In the genomic region with DNA sequence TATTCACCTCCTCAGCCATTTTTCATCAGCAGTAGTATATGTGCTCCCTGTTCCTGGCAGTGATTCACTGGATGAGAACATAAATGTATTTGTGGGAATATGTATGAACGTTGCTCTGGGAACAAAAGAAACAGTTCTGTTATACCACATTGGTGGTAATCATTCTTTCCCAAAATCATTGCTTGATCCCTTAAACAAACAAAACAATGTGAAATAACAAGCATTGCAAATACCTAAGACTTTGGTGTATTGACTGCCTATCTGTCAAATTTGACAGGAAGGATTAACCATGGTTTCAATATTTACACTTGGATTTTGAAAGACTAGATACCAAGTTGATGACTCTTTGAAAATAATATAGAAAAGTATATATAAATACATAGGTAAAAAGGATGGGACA, we compare ENCODE assay signal across 1 cellular context.
TF ChIP-seq lines count a peak whose summit lies in the region.

No MANE protein-coding gene starts in this region.

TF ChIP-seq in HepG2, 621 proteins besides CTCF, POLR2A, EP300 and RAD21 (continued from another document and continues in another):
- TF ChIP-seq, protein P1, sequence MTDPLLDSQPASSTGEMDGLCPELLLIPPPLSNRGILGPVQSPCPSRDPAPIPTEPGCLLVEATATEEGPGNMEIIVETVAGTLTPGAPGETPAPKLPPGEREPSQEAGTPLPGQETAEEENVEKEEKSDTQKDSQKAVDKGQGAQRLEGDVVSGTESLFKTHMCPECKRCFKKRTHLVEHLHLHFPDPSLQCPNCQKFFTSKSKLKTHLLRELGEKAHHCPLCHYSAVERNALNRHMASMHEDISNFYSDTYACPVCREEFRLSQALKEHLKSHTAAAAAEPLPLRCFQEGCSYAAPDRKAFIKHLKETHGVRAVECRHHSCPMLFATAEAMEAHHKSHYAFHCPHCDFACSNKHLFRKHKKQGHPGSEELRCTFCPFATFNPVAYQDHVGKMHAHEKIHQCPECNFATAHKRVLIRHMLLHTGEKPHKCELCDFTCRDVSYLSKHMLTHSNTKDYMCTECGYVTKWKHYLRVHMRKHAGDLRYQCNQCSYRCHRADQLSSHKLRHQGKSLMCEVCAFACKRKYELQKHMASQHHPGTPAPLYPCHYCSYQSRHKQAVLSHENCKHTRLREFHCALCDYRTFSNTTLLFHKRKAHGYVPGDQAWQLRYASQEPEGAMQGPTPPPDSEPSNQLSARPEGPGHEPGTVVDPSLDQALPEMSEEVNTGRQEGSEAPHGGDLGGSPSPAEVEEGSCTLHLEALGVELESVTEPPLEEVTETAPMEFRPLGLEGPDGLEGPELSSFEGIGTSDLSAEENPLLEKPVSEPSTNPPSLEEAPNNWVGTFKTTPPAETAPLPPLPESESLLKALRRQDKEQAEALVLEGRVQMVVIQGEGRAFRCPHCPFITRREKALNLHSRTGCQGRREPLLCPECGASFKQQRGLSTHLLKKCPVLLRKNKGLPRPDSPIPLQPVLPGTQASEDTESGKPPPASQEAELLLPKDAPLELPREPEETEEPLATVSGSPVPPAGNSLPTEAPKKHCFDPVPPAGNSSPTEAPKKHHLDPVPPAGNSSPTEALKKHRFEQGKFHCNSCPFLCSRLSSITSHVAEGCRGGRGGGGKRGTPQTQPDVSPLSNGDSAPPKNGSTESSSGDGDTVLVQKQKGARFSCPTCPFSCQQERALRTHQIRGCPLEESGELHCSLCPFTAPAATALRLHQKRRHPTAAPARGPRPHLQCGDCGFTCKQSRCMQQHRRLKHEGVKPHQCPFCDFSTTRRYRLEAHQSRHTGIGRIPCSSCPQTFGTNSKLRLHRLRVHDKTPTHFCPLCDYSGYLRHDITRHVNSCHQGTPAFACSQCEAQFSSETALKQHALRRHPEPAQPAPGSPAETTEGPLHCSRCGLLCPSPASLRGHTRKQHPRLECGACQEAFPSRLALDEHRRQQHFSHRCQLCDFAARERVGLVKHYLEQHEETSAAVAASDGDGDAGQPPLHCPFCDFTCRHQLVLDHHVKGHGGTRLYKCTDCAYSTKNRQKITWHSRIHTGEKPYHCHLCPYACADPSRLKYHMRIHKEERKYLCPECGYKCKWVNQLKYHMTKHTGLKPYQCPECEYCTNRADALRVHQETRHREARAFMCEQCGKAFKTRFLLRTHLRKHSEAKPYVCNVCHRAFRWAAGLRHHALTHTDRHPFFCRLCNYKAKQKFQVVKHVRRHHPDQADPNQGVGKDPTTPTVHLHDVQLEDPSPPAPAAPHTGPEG (CRISPR knock-in tag; IDR thresholded peaks at IDR 0.05), result no peak
- TF ChIP-seq RNF2 (conservative IDR thresholded peaks at IDR 0.05; ENCODE audit: low read depth) (no peak), ZNF570 (CRISPR knock-in tag; IDR thresholded peaks at IDR 0.05; ENCODE audit: borderline replicate concordance) (no peak), HOXA3 (CRISPR knock-in tag; IDR thresholded peaks at IDR 0.05) (no peak), FOSL1 (CRISPR knock-in tag; IDR thresholded peaks at IDR 0.05; ENCODE audit: borderline replicate concordance) (peak; percentile 68; the same call in 1 of the 2 replicates), ONECUT2 (CRISPR knock-in tag; IDR thresholded peaks at IDR 0.05) (peak; percentile 76), RBFOX2 (IDR thresholded peaks at IDR 0.05; ENCODE audit: low read depth, low read length) (no peak), FOXO1 (CRISPR knock-in tag; IDR thresholded peaks at IDR 0.05) (peak; percentile 54; the same call in 1 of the 2 replicates), HOXA9 (CRISPR knock-in tag; IDR thresholded peaks at IDR 0.05; ENCODE audit: borderline replicate concordance) (no peak), MZF1 (CRISPR knock-in tag; IDR thresholded peaks at IDR 0.05; ENCODE audit: borderline replicate concordance) (no peak), NCOA2 (CRISPR knock-in tag; IDR thresholded peaks at IDR 0.05) (peak; percentile 96), ZBTB1 (CRISPR knock-in tag; IDR thresholded peaks at IDR 0.05; ENCODE audit: borderline replicate concordance) (no peak), IKZF1 (IDR thresholded peaks at IDR 0.05) (no peak), ZNF121 (CRISPR knock-in tag; IDR thresholded peaks at IDR 0.05) (no peak), TOPORS (CRISPR knock-in tag; IDR thresholded peaks at IDR 0.05) (no peak), MATR3 (CRISPR knock-in tag; IDR thresholded peaks at IDR 0.05) (no peak), NR3C1 (CRISPR knock-in tag; IDR thresholded peaks at IDR 0.05) (no peak), ZNF234 (CRISPR knock-in tag; conservative IDR thresholded peaks at IDR 0.05) (no peak), SMC3 (IDR thresholded peaks at IDR 0.05; ENCODE audit: low read length) (no peak), TCF7 (IDR thresholded peaks at IDR 0.05; ENCODE audit: low read depth) (peak; percentile 94), ZNF431 (CRISPR knock-in tag; IDR thresholded peaks at IDR 0.05; ENCODE audit: borderline replicate concordance, low read depth) (no peak), ZNF644 (CRISPR knock-in tag; IDR thresholded peaks at IDR 0.05; ENCODE audit: low read depth) (no peak), ZNF331 (CRISPR knock-in tag; IDR thresholded peaks at IDR 0.05) (0 out of 2 replicates have a peak, but pooled peaks have one; percentile 28), RARA (CRISPR knock-in tag; IDR thresholded peaks at IDR 0.05) (peak; percentile 73), NCOR1 (IDR thresholded peaks at IDR 0.05; ENCODE audit: borderline replicate concordance, low read length) (peak; percentile 82; the same call in 1 of the 2 replicates), ZNF205 (CRISPR knock-in tag; IDR thresholded peaks at IDR 0.05) (0 out of 2 replicates have a peak, but pooled peaks have one; percentile 23), ZFYVE20 (CRISPR knock-in tag; IDR thresholded peaks at IDR 0.05; ENCODE audit: borderline replicate concordance, low read depth) (no peak), NCOA5 (CRISPR knock-in tag; IDR thresholded peaks at IDR 0.05) (no peak), ZNF451 (CRISPR knock-in tag; IDR thresholded peaks at IDR 0.05) (no peak)
- TF ChIP-seq, protein P2, sequence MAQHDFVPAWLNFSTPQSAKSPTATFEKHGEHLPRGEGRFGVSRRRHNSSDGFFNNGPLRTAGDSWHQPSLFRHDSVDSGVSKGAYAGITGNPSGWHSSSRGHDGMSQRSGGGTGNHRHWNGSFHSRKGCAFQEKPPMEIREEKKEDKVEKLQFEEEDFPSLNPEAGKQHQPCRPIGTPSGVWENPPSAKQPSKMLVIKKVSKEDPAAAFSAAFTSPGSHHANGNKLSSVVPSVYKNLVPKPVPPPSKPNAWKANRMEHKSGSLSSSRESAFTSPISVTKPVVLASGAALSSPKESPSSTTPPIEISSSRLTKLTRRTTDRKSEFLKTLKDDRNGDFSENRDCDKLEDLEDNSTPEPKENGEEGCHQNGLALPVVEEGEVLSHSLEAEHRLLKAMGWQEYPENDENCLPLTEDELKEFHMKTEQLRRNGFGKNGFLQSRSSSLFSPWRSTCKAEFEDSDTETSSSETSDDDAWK (CRISPR knock-in tag; IDR thresholded peaks at IDR 0.05), result no peak
- TF ChIP-seq, protein P3, sequence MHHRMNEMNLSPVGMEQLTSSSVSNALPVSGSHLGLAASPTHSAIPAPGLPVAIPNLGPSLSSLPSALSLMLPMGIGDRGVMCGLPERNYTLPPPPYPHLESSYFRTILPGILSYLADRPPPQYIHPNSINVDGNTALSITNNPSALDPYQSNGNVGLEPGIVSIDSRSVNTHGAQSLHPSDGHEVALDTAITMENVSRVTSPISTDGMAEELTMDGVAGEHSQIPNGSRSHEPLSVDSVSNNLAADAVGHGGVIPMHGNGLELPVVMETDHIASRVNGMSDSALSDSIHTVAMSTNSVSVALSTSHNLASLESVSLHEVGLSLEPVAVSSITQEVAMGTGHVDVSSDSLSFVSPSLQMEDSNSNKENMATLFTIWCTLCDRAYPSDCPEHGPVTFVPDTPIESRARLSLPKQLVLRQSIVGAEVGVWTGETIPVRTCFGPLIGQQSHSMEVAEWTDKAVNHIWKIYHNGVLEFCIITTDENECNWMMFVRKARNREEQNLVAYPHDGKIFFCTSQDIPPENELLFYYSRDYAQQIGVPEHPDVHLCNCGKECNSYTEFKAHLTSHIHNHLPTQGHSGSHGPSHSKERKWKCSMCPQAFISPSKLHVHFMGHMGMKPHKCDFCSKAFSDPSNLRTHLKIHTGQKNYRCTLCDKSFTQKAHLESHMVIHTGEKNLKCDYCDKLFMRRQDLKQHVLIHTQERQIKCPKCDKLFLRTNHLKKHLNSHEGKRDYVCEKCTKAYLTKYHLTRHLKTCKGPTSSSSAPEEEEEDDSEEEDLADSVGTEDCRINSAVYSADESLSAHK (CRISPR knock-in tag; IDR thresholded peaks at IDR 0.05; ENCODE audit: borderline replicate concordance), result no peak
- TF ChIP-seq, protein P4, sequence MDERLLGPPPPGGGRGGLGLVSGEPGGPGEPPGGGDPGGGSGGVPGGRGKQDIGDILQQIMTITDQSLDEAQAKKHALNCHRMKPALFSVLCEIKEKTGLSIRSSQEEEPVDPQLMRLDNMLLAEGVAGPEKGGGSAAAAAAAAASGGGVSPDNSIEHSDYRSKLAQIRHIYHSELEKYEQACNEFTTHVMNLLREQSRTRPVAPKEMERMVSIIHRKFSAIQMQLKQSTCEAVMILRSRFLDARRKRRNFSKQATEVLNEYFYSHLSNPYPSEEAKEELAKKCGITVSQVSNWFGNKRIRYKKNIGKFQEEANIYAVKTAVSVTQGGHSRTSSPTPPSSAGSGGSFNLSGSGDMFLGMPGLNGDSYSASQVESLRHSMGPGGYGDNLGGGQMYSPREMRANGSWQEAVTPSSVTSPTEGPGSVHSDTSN (CRISPR knock-in tag; IDR thresholded peaks at IDR 0.05), result peak; percentile 83
- TF ChIP-seq, protein P5, sequence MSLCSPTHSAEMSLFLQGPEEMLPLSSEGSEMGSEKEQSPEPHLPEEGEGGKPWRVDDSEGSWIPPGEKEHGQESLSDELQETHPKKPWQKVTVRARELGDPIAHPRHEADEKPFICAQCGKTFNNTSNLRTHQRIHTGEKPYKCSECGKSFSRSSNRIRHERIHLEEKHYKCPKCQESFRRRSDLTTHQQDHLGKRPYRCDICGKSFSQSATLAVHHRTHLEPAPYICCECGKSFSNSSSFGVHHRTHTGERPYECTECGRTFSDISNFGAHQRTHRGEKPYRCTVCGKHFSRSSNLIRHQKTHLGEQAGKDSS (CRISPR knock-in tag; IDR thresholded peaks at IDR 0.05; ENCODE audit: borderline replicate concordance, low read depth), result no peak
- TF ChIP-seq, protein P6, sequence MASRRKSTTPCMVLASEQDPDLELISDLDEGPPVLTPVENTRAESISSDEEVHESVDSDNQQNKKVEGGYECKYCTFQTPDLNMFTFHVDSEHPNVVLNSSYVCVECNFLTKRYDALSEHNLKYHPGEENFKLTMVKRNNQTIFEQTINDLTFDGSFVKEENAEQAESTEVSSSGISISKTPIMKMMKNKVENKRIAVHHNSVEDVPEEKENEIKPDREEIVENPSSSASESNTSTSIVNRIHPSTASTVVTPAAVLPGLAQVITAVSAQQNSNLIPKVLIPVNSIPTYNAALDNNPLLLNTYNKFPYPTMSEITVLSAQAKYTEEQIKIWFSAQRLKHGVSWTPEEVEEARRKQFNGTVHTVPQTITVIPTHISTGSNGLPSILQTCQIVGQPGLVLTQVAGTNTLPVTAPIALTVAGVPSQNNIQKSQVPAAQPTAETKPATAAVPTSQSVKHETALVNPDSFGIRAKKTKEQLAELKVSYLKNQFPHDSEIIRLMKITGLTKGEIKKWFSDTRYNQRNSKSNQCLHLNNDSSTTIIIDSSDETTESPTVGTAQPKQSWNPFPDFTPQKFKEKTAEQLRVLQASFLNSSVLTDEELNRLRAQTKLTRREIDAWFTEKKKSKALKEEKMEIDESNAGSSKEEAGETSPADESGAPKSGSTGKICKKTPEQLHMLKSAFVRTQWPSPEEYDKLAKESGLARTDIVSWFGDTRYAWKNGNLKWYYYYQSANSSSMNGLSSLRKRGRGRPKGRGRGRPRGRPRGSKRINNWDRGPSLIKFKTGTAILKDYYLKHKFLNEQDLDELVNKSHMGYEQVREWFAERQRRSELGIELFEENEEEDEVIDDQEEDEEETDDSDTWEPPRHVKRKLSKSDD (CRISPR knock-in tag; IDR thresholded peaks at IDR 0.05; ENCODE audit: low read depth), result no peak
- TF ChIP-seq, protein P7, sequence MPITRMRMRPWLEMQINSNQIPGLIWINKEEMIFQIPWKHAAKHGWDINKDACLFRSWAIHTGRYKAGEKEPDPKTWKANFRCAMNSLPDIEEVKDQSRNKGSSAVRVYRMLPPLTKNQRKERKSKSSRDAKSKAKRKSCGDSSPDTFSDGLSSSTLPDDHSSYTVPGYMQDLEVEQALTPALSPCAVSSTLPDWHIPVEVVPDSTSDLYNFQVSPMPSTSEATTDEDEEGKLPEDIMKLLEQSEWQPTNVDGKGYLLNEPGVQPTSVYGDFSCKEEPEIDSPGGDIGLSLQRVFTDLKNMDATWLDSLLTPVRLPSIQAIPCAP (CRISPR knock-in tag; IDR thresholded peaks at IDR 0.05; ENCODE audit: low read depth), result no peak
- TF ChIP-seq, protein P8, sequence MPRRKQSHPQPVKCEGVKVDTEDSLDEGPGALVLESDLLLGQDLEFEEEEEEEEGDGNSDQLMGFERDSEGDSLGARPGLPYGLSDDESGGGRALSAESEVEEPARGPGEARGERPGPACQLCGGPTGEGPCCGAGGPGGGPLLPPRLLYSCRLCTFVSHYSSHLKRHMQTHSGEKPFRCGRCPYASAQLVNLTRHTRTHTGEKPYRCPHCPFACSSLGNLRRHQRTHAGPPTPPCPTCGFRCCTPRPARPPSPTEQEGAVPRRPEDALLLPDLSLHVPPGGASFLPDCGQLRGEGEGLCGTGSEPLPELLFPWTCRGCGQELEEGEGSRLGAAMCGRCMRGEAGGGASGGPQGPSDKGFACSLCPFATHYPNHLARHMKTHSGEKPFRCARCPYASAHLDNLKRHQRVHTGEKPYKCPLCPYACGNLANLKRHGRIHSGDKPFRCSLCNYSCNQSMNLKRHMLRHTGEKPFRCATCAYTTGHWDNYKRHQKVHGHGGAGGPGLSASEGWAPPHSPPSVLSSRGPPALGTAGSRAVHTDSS (CRISPR knock-in tag; conservative IDR thresholded peaks at IDR 0.05), result no peak
- TF ChIP-seq, protein P9, sequence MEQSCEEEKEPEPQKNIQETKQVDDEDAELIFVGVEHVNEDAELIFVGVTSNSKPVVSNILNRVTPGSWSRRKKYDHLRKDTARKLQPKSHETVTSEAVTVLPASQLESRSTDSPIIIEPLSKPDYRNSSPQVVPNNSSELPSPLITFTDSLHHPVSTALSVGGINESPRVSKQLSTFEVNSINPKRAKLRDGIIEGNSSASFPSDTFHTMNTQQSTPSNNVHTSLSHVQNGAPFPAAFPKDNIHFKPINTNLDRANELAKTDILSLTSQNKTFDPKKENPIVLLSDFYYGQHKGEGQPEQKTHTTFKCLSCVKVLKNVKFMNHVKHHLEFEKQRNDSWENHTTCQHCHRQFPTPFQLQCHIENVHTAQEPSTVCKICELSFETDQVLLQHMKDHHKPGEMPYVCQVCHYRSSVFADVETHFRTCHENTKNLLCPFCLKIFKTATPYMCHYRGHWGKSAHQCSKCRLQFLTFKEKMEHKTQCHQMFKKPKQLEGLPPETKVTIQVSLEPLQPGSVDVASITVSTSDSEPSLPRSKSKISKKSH (CRISPR knock-in tag; IDR thresholded peaks at IDR 0.05; ENCODE audit: borderline replicate concordance), result no peak
- TF ChIP-seq, protein P10, sequence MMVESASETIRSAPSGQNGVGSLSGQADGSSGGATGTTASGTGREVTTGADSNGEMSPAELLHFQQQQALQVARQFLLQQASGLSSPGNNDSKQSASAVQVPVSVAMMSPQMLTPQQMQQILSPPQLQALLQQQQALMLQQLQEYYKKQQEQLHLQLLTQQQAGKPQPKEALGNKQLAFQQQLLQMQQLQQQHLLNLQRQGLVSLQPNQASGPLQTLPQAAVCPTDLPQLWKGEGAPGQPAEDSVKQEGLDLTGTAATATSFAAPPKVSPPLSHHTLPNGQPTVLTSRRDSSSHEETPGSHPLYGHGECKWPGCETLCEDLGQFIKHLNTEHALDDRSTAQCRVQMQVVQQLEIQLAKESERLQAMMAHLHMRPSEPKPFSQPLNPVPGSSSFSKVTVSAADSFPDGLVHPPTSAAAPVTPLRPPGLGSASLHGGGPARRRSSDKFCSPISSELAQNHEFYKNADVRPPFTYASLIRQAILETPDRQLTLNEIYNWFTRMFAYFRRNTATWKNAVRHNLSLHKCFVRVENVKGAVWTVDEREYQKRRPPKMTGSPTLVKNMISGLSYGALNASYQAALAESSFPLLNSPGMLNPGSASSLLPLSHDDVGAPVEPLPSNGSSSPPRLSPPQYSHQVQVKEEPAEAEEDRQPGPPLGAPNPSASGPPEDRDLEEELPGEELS (CRISPR knock-in tag; IDR thresholded peaks at IDR 0.05), result 0 out of 2 replicates have a peak, but pooled peaks have one; percentile 65
